In genomic region chr9:115134941-115135340, GRCh38 we compare ENCODE assay signal across 16 cellular contexts. TPM values are rescaled to one million over a fixed set of nuclear protein-coding genes. Genes with fewer than 3 reads are reported as not detected.
"Had no signal": no experiment of that assay in that cellular context is flagged by ENCODE, and none has a peak within 500 bp of the region (broad histone marks: within the 10 kb centered on the region; RNA-seq: fewer than 3 reads in every experiment).

No MANE protein-coding gene starts in this region.

- ATAC-seq: activated CD4-positive, alpha-beta T cell treated with anti-CD3 and anti-CD28 coated beads for 36 hours; activated CD8-positive, alpha-beta memory T cell treated with anti-CD3 and anti-CD28 coated beads, Interleukin-2, amount 10 ng/mL, durations not matched to agents 7 days and 5 days; body of pancreas; esophagus mucosa; gastrocnemius medialis; heart left ventricle; psoas muscle; right lobe of liver; T-helper 17 cell had no signal

- H3K4me1 ChIP-seq: body of pancreas, gastrocnemius medialis, heart left ventricle, psoas muscle, right lobe of liver, tibial artery, uterus had no signal

- H3K27me3 ChIP-seq: body of pancreas, gastrocnemius medialis, right lobe of liver, tibial artery, uterus had no signal

- DNase-seq: activated CD4-positive, alpha-beta memory T cell treated with anti-CD3 and anti-CD28 coated beads for 36 hours; activated CD4-positive, alpha-beta T cell treated with anti-CD3 and anti-CD28 coated beads for 36 hours; activated CD8-positive, alpha-beta memory T cell treated with anti-CD3 and anti-CD28 coated beads, Interleukin-2, amount 10 ng/mL, durations not matched to agents 7 days and 5 days; activated naive CD4-positive, alpha-beta T cell treated with anti-CD3 and anti-CD28 coated beads, Interleukin-2, amount 10 ng/mL, durations not matched to agents 7 days and 5 days; activated T-cell treated with anti-CD3 and anti-CD28 coated beads, Interleukin-2, amount 50 U/mL, for 1 hour; body of pancreas; caudate nucleus; gastrocnemius medialis; heart left ventricle; psoas muscle; right lobe of liver; stimulated activated CD4-positive, alpha-beta T cell treated with anti-CD3 and anti-CD28 coated beads, Interleukin-2, amount 100 ng/mL, for 24 hours; T-helper 17 cell; tibial artery; uterus had no signal

- H3K4me3 ChIP-seq: body of pancreas, gastrocnemius medialis, heart left ventricle, psoas muscle, right lobe of liver, tibial artery, uterus had no signal

- H3K9me3 ChIP-seq: body of pancreas, gastrocnemius medialis, heart left ventricle, psoas muscle, right lobe of liver, tibial artery, uterus had no signal

- H3K36me3 ChIP-seq: gastrocnemius medialis, heart left ventricle, right lobe of liver, tibial artery, uterus had no signal

- H3K27ac ChIP-seq: body of pancreas, gastrocnemius medialis, psoas muscle, right lobe of liver, tibial artery, uterus had no signal

RNA-seq across cellular contexts. Expression of gene TNC, which starts 17.0 kb away (rescaled TPM):
- total RNA-seq: T-helper 17 cell had no signal
